Comparison of ENCODE assay signal across 2 cellular contexts in genomic region chr18:9379118-9379517, GRCh38.
TF ChIP-seq lines count a peak whose summit lies in the region.

No MANE protein-coding gene starts in this region.

TF ChIP-seq in HEK293, 187 proteins besides CTCF, POLR2A, EP300 and RAD21 (continued from another document):
- TF ChIP-seq ZBTB7A (tag by site-specific recombination; IDR thresholded peaks at IDR 0.05; ENCODE audit: low read depth): no peak

TF ChIP-seq in K562, 482 proteins besides CTCF, POLR2A, EP300 and RAD21 (continued from another document):
- TF ChIP-seq ZNF146 (CRISPR knock-in tag; IDR thresholded peaks at IDR 0.05; ENCODE audit: unreplicated experiment) (peak; percentile 87), ARID3A (IDR thresholded peaks at IDR 0.05; ENCODE audit: borderline replicate concordance, low read depth, low read length) (no peak), FOXK2 (conservative IDR thresholded peaks at IDR 0.05 in 1 of 2, IDR thresholded peaks at IDR 0.05 in 1 of 2; ENCODE audit: low read depth in 2 of 2) (no peak), ZNF431 (CRISPR knock-in tag; IDR thresholded peaks at IDR 0.05) (no peak), ERF (CRISPR knock-in tag; IDR thresholded peaks at IDR 0.05) (no peak), SMARCB1 (IDR thresholded peaks at IDR 0.05; ENCODE audit: insufficient read length, low read depth) (no peak), BCOR (IDR thresholded peaks at IDR 0.05) (peak; percentile 43; the same call in 1 of the 2 replicates), ZNF512 (tag; IDR thresholded peaks at IDR 0.05) (no peak), PTRF (tag; IDR thresholded peaks at IDR 0.05) (no peak), SIX5 (IDR thresholded peaks at IDR 0.05; ENCODE audit: borderline replicate concordance in 1 of 2, insufficient read depth in 1 of 2, low read depth in 1 of 2, low read length in 2 of 2) (no peak), ETV5 (CRISPR knock-in tag; IDR thresholded peaks at IDR 0.05; ENCODE audit: low read depth) (no peak), POLR3A (IDR thresholded peaks at IDR 0.05; ENCODE audit: borderline replicate concordance, extremely low read depth, insufficient read depth, insufficient read length) (no peak), KDM1A (IDR thresholded peaks at IDR 0.05) (peak; percentile 23 to 31; a peak in 1 of 4 replicates), YY1 (IDR thresholded peaks at IDR 0.05; ENCODE audit: borderline replicate concordance in 1 of 3, control insufficient read depth in 1 of 3, extremely low read depth in 1 of 3, insufficient read depth in 3 of 3, insufficient read length in 1 of 3, insufficient replicate concordance in 2 of 3, low read depth in 1 of 3, low read length in 2 of 3) (no peak), FOXJ3 (CRISPR knock-in tag; IDR thresholded peaks at IDR 0.05) (no peak), ZHX1 (conservative IDR thresholded peaks at IDR 0.05; ENCODE audit: low read length) (no peak), DIDO1 (tag; IDR thresholded peaks at IDR 0.05; ENCODE audit: low read depth) (no peak), RBM25 (IDR thresholded peaks at IDR 0.05; ENCODE audit: low read depth, low read length, severe bottlenecking) (peak; percentile 40), GTF2B (IDR thresholded peaks at IDR 0.05; ENCODE audit: extremely low read depth, insufficient read length) (no peak), RBM34 (IDR thresholded peaks at IDR 0.05; ENCODE audit: borderline replicate concordance, insufficient read depth, low read length) (no peak), EGR1 (conservative IDR thresholded peaks at IDR 0.05) (no peak), POLR2H (tag; IDR thresholded peaks at IDR 0.05; ENCODE audit: low read depth) (no peak), TRIM28 (IDR thresholded peaks at IDR 0.05) (no peak)
- TF ChIP-seq, protein P1, sequence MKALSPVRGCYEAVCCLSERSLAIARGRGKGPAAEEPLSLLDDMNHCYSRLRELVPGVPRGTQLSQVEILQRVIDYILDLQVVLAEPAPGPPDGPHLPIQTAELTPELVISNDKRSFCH (CRISPR knock-in tag; IDR thresholded peaks at IDR 0.05): no peak
- TF ChIP-seq, protein P1 (tag; IDR thresholded peaks at IDR 0.05): no peak
- TF ChIP-seq, protein P2, sequence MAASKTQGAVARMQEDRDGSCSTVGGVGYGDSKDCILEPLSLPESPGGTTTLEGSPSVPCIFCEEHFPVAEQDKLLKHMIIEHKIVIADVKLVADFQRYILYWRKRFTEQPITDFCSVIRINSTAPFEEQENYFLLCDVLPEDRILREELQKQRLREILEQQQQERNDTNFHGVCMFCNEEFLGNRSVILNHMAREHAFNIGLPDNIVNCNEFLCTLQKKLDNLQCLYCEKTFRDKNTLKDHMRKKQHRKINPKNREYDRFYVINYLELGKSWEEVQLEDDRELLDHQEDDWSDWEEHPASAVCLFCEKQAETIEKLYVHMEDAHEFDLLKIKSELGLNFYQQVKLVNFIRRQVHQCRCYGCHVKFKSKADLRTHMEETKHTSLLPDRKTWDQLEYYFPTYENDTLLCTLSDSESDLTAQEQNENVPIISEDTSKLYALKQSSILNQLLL (CRISPR knock-in tag; IDR thresholded peaks at IDR 0.05; ENCODE audit: borderline replicate concordance): no peak
TF ChIP-seq in K562: peak in this region for 4.
